In the genomic region with DNA sequence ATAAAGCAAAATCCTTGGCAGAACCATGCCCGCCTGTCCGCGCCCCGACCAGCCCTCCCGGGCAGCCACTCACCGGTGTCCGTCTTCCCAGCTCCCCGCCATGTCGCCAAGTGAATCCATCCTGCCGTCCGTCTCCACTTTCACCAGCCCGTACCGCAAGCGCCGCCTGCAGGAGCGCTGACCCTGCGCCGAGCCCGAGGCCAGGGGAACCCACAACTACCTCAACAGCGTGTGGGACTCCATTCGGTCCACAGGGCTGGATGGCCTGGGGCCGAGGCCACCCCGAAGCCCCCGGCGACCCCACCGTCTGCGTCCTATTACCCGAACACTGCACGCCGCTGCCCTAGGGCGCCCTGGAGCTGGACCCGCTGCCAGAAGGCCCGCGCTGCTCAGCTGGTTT, we compare ENCODE assay signal across 8 cellular contexts.
DNase-seq lines count a peak whose midpoint lies in the region; TF ChIP-seq lines count a peak whose summit lies in the region.
"Not testable (repeated sequence)": the region's sequence is repeated elsewhere in the genome, so short reads cannot be mapped to it uniquely, and the experiment has no call there.

No MANE protein-coding gene starts in this region.

- H3K4me3 Mint-ChIP-seq in CD14-positive monocyte, result peak overlapping the region; percentile 28 to 87

- H3K4me3 ChIP-seq in HUES6 (ENCODE audit: low read depth, low read length) (peak overlapping the region; percentile 57), cardiac fibroblast (replicated peaks in 1 of 2; ENCODE audit: low read depth in 2 of 2, low read length in 2 of 2) (peak overlapping the region; percentile 19 to 24), cardiac muscle cell (peak overlapping the region; percentile 17), mesodermal cell (ENCODE audit: extremely low read depth, insufficient read depth, low read length, poor library complexity, severe bottlenecking) (peak overlapping the region; percentile 19)

- not testable (repeated sequence) for H3K36me3 ChIP-seq in HUES6 (ENCODE audit: control insufficient read depth, insufficient read depth, low read length); cardiac muscle cell; mesodermal cell (ENCODE audit: control insufficient read depth, insufficient read depth, low read length)

- not testable (repeated sequence) for H3K9me3 Mint-ChIP-seq in CD14-positive monocyte

- WGBS in mesodermal cell (ENCODE audit: insufficient coverage in 2 of 2), 2 experiments, result 6 to 11% methylated on average over 20 to 29 of the region's 34 CpGs

- intact Hi-C loops in CD14-positive monocyte (cut with micrococcal nuclease), result not testable (repeated sequence)

- not testable (repeated sequence) for H3K36me3 Mint-ChIP-seq in CD14-positive monocyte

- H3K27me3 ChIP-seq in HUES6 (ENCODE audit: control insufficient read depth, insufficient read depth, low read length); cardiac muscle cell: not testable (repeated sequence)

- H3K27ac Mint-ChIP-seq in CD14-positive monocyte, result peak overlapping the region in 1 of 7 donors; percentile 48

- H3K27me3 Mint-ChIP-seq in CD14-positive monocyte (ENCODE audit: low read depth in 3 of 3), result peaks cover 12 to 27% (median 18%) of the 10 kb centered on the region in 3 donors

- H3K4me1 Mint-ChIP-seq in CD14-positive monocyte, result not testable (repeated sequence)

- DNase-seq in CD14-positive monocyte (ENCODE audit: low spot score) (peak; percentile 54), cardiac fibroblast (ENCODE audit: low read depth in 2 of 2) (peak; percentile 29 to 52), cardiac muscle cell (ENCODE audit: low read depth in 1 of 2, low spot score in 1 of 2) (peak; percentile 51 to 55)
- not testable (repeated sequence) for DNase-seq in GM20000 (ENCODE audit: low spot score)
- peak; percentile 4 to 17 for DNase-seq in activated CD4-positive, alpha-beta T cell treated with anti-CD3 and anti-CD28 coated beads, Interleukin-2, amount 50 U/mL, for 48 hours
- DNase-seq in stimulated activated CD4-positive, alpha-beta T cell treated with anti-CD3 and anti-CD28 coated beads, Interleukin-1b, Interleukin-23, amount 100 ng/mL, for 48 hours, result peak; percentile 3

- peak; percentile 11 for TF ChIP-seq CTCF in CD14-positive monocyte (IDR thresholded peaks at IDR 0.05)
- peak; percentile 24 for TF ChIP-seq CTCF in GM20000 (IDR thresholded peaks at IDR 0.05; ENCODE audit: extremely low read depth, missing control alignments)
- peak; percentile 27 for TF ChIP-seq CTCF in cardiac fibroblast (IDR thresholded peaks at IDR 0.05; ENCODE audit: low read depth, low read length)
- TF ChIP-seq CTCF in cardiac muscle cell (IDR thresholded peaks at IDR 0.05; ENCODE audit: low read depth, low read length), result peak; percentile 25

- not testable (repeated sequence) for H3K27ac ChIP-seq in HUES6 (ENCODE audit: low read depth, low read length); cardiac muscle cell; mesodermal cell (ENCODE audit: low read depth, low read length, severe bottlenecking)

- not testable (repeated sequence) for H3K9me3 ChIP-seq in HUES6 (ENCODE audit: control insufficient read depth, insufficient read depth, low read depth, low read length); cardiac muscle cell (ENCODE audit: low read depth); mesodermal cell (ENCODE audit: control insufficient read depth, low read length)

- H3K9ac ChIP-seq in HUES6 (ENCODE audit: low read length), result not testable (repeated sequence)

- H3K4me1 ChIP-seq in HUES6 (ENCODE audit: control insufficient read depth, insufficient read depth, low read length); cardiac muscle cell (ENCODE audit: low read depth); mesodermal cell (ENCODE audit: control insufficient read depth, insufficient read depth, low read length, poor library complexity, severe bottlenecking): not testable (repeated sequence)
